Comparison of ENCODE assay signal across 19 cellular contexts in the genomic region with DNA sequence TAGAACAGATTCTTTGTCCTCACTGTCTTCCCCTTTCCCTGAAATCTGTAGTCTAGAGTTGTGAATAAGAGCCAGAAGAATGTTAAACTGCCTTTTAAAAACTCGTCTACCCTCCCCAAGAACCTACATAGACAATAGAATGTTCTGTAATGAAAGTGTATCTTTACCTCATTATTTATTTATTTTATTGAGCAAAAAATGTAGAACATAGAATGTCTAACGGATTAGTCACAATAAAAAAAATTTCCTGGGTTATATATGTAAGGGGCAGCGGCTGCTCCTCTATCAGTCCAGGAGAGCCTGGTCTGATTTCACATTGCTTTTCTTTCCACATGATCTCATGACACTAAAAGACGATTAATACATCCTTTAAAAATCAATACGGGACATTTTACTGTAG.
DNase-seq lines count a peak whose midpoint lies in the region; ATAC-seq, FAIRE-seq and TF ChIP-seq lines count a peak whose summit lies in the region.
"Had no signal": no experiment of that assay in that cellular context is flagged by ENCODE, and none has a peak within 500 bp of the region (broad histone marks: within the 10 kb centered on the region; RNA-seq: fewer than 3 reads in every experiment).

No MANE protein-coding gene starts in this region.

- no peak for ATAC-seq in GM19035 (IDR thresholded peaks at IDR 0.05; ENCODE audit: unreplicated experiment)
- ATAC-seq: activated naive CD8-positive, alpha-beta T cell treated with anti-CD3 and anti-CD28 coated beads, Interleukin-2, amount 50 U/mL, for 24 hours; activated T-cell treated with anti-CD3 and anti-CD28 coated beads, Interleukin-2, amount 50 U/mL, for 72 hours; HepG2 had no signal

- no peak for TF ChIP-seq POLR2A in H54 (IDR thresholded peaks at IDR 0.05; ENCODE audit: low read depth, low read length)

- H3K36me3 ChIP-seq in SK-N-SH (replicated peaks in 1 of 2; ENCODE audit: control insufficient read depth in 1 of 2, insufficient read depth in 2 of 2, low read length in 1 of 2) = peaks cover 0 to 2% of the 10 kb centered on the region in 2 experiments
- H3K36me3 ChIP-seq: BLaER1, upper lobe of left lung had no signal

- POLR2A ChIA-PET in SK-N-SH (lab: Yijun Ruan, JAX) (no interaction called here), GM10248 (lab: Yijun Ruan, JAX) (no interaction called here)

- peaks cover 18% of the 10 kb centered on the region for H3F3A ChIP-seq in SK-N-SH (replicated peaks; ENCODE audit: insufficient read depth)

- H3K9me3 ChIP-seq in SK-N-SH = no peaks in the 10 kb centered on the region
- H3K9me3 ChIP-seq: BLaER1, upper lobe of left lung had no signal

- peak overlapping the region; percentile 73 for H3K4me2 ChIP-seq in SK-N-SH
- H3K4me2 ChIP-seq: BLaER1 had no signal

- no peaks in the 10 kb centered on the region for H3K27me3 ChIP-seq in SK-N-SH (ENCODE audit: insufficient read depth)
- H3K27me3 ChIP-seq: BLaER1, upper lobe of left lung had no signal

- peak overlapping the region; percentile 17 to 49; a peak in 3 of 4 replicates for H3K4me3 ChIP-seq in SK-N-SH (ENCODE audit: low read depth in 2 of 2, low read length in 1 of 2)
- H3K4me3 ChIP-seq: BLaER1, GM23248, upper lobe of left lung had no signal

- peak; percentile 57 for DNase-seq in H54 (ENCODE audit: insufficient read length, low spot score)
- DNase-seq in SK-N-SH = no peak
- peak; percentile 61 for DNase-seq in fibroblast of gingiva (ENCODE audit: low read depth)
- peak; percentile 11 for DNase-seq in pulmonary artery endothelial cell (ENCODE audit: low read depth, low spot score)
- DNase-seq in GM10248 (ENCODE audit: extremely low spot score) = no peak
- no peak for DNase-seq in caudate nucleus (lab: John Stamatoyannopoulos, UW)
- no peak for DNase-seq in iPS-NIHi7 (ENCODE audit: extremely low spot score)
- DNase-seq: activated CD4-positive, alpha-beta T cell treated with anti-CD3 and anti-CD28 coated beads, Interleukin-2, amount 50 U/mL, for 4 hours; activated naive CD8-positive, alpha-beta T cell treated with anti-CD3 and anti-CD28 coated beads, Interleukin-2, amount 50 U/mL, for 24 hours; activated T-cell treated with anti-CD3 and anti-CD28 coated beads, Interleukin-2, amount 50 U/mL, for 72 hours; GM23248; NCI-H2081; NCI-H774; RPMI8226; stimulated activated naive CD4-positive, alpha-beta T cell; upper lobe of left lung had no signal

- peak overlapping the region in 1 of 2 experiments; percentile 70; a peak in 3 of 4 replicates for H3K27ac ChIP-seq in SK-N-SH (ENCODE audit: low read depth in 2 of 2, low read length in 1 of 2)
- no peak overlapping the region for H3K27ac ChIP-seq in caudate nucleus (ENCODE audit: low read depth, low read length)
- H3K27ac ChIP-seq: BLaER1, GM23248, upper lobe of left lung had no signal

- 11% methylated on average over 5 of the region's 5 CpGs for WGBS in SK-N-SH (ENCODE audit: low lambda C conversion rate)

- H3K4me1 ChIP-seq in SK-N-SH (ENCODE audit: control insufficient read depth in 1 of 2, insufficient read depth in 2 of 2, low read depth in 1 of 2, low read length in 1 of 2) = peaks cover 0 to 13% of the 10 kb centered on the region in 2 experiments; a peak in 3 of 4 replicates
- H3K4me1 ChIP-seq: BLaER1, upper lobe of left lung had no signal

- TF ChIP-seq EP300 in SK-N-SH (IDR thresholded peaks at IDR 0.05; ENCODE audit: borderline replicate concordance in 1 of 2, low read depth in 1 of 2, low read length in 1 of 2) = peak in 1 of 2 experiments; percentile 62; a peak in 1 of 4 replicates

- CTCF ChIA-PET in SK-N-SH (lab: Yijun Ruan, JAX) (interaction anchor here (1.2 kb wide), 1 partner anchor 127 kb away, joined by 3 read pairs; no protein-coding TSS in a partner anchor), GM10248 (lab: Yijun Ruan, JAX) (no interaction called here)

- no peak for TF ChIP-seq RAD21 in SK-N-SH (IDR thresholded peaks at IDR 0.05; ENCODE audit: low read length)

- no peaks in the 10 kb centered on the region for H3K9me2 ChIP-seq in SK-N-SH

- FAIRE-seq in H54 (lab: Jason Lieb, UNC) = peak; percentile 78
- FAIRE-seq: HepG2 had no signal

- TF ChIP-seq CTCF in SK-N-SH (IDR thresholded peaks at IDR 0.05) (no peak), GM10248 (IDR thresholded peaks at IDR 0.05; ENCODE audit: control extremely low read depth, extremely low read depth, low read depth, missing control alignments) (no peak)

- peaks cover 6% of the 10 kb centered on the region; the same call in 1 of the 2 replicates for H3K79me2 ChIP-seq in SK-N-SH (ENCODE audit: insufficient read depth)

- peak overlapping the region; percentile 45; the same call in 1 of the 2 replicates for H2AFZ ChIP-seq in SK-N-SH (ENCODE audit: low read depth)
- H2AFZ ChIP-seq: GM23248 had no signal

- H4K20me1 ChIP-seq in SK-N-SH (ENCODE audit: insufficient read depth) = no peaks in the 10 kb centered on the region
- H4K20me1 ChIP-seq: BLaER1 had no signal

- H3K9ac ChIP-seq in SK-N-SH = peak overlapping the region; percentile 64
- H3K9ac ChIP-seq: BLaER1, GM23248 had no signal

TF ChIP-seq in SK-N-SH, 30 proteins besides CTCF, POLR2A, EP300 and RAD21 (continues in another document):
- TF ChIP-seq YY1 (IDR thresholded peaks at IDR 0.05; ENCODE audit: low read depth) (no peak), FOSL2 (IDR thresholded peaks at IDR 0.05; ENCODE audit: borderline replicate concordance, low read depth) (peak; percentile 80), GATA2 (CRISPR knock-in tag; IDR thresholded peaks at IDR 0.05) (no peak), SIN3A (IDR thresholded peaks at IDR 0.05; ENCODE audit: borderline replicate concordance, low read depth, low read length) (no peak), NFIC (IDR thresholded peaks at IDR 0.05; ENCODE audit: borderline replicate concordance) (no peak), MEF2A (IDR thresholded peaks at IDR 0.05; ENCODE audit: borderline replicate concordance, low read depth) (0 out of 2 replicates have a peak, but pooled peaks have one; percentile 19), TCF12 (IDR thresholded peaks at IDR 0.05) (peak; percentile 57; the same call in 1 of the 2 replicates), TAF1 (IDR thresholded peaks at IDR 0.05; ENCODE audit: borderline replicate concordance, low read depth, low read length) (peak; percentile 51; the same call in 1 of the 2 replicates), CHD2 (IDR thresholded peaks at IDR 0.05; ENCODE audit: low read length, partially characterized antibody) (no peak), GABPA (IDR thresholded peaks at IDR 0.05; ENCODE audit: low read depth) (no peak)
- TF ChIP-seq, protein P1, sequence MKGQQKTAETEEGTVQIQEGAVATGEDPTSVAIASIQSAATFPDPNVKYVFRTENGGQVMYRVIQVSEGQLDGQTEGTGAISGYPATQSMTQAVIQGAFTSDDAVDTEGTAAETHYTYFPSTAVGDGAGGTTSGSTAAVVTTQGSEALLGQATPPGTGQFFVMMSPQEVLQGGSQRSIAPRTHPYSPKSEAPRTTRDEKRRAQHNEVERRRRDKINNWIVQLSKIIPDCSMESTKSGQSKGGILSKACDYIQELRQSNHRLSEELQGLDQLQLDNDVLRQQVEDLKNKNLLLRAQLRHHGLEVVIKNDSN (IDR thresholded peaks at IDR 0.05; ENCODE audit: borderline replicate concordance, low read depth) = no peak
- TF ChIP-seq, protein P2, sequence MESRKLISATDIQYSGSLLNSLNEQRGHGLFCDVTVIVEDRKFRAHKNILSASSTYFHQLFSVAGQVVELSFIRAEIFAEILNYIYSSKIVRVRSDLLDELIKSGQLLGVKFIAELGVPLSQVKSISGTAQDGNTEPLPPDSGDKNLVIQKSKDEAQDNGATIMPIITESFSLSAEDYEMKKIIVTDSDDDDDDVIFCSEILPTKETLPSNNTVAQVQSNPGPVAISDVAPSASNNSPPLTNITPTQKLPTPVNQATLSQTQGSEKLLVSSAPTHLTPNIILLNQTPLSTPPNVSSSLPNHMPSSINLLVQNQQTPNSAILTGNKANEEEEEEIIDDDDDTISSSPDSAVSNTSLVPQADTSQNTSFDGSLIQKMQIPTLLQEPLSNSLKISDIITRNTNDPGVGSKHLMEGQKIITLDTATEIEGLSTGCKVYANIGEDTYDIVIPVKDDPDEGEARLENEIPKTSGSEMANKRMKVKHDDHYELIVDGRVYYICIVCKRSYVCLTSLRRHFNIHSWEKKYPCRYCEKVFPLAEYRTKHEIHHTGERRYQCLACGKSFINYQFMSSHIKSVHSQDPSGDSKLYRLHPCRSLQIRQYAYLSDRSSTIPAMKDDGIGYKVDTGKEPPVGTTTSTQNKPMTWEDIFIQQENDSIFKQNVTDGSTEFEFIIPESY (IDR thresholded peaks at IDR 0.05; ENCODE audit: borderline replicate concordance, low read depth) = no peak
- TF ChIP-seq, protein P3, sequence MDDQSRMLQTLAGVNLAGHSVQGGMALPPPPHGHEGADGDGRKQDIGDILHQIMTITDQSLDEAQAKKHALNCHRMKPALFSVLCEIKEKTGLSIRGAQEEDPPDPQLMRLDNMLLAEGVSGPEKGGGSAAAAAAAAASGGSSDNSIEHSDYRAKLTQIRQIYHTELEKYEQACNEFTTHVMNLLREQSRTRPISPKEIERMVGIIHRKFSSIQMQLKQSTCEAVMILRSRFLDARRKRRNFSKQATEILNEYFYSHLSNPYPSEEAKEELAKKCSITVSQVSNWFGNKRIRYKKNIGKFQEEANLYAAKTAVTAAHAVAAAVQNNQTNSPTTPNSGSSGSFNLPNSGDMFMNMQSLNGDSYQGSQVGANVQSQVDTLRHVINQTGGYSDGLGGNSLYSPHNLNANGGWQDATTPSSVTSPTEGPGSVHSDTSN (IDR thresholded peaks at IDR 0.05) = 0 out of 2 replicates have a peak, but pooled peaks have one; percentile 3
- TF ChIP-seq, protein P4, sequence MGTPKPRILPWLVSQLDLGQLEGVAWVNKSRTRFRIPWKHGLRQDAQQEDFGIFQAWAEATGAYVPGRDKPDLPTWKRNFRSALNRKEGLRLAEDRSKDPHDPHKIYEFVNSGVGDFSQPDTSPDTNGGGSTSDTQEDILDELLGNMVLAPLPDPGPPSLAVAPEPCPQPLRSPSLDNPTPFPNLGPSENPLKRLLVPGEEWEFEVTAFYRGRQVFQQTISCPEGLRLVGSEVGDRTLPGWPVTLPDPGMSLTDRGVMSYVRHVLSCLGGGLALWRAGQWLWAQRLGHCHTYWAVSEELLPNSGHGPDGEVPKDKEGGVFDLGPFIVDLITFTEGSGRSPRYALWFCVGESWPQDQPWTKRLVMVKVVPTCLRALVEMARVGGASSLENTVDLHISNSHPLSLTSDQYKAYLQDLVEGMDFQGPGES (IDR thresholded peaks at IDR 0.05; ENCODE audit: low read depth, low read length) = no peak

Comparison
In these comparisons a context has a peak if more than half of its experiments do, and no peak if none do; other contexts are left out.
1. DNase-seq: peak in H54 (single experiment), fibroblast of gingiva (single experiment) and pulmonary artery endothelial cell (single experiment); none in SK-N-SH (single experiment), GM10248 (single experiment), caudate nucleus (0 of 61) and iPS-NIHi7 (single experiment).